20 cellular contexts compared by ENCODE assay signal in genomic region chr4:94235825-94236224, GRCh38. TPM values are rescaled to one million over a fixed set of nuclear protein-coding genes. Genes with fewer than 3 reads are reported as not detected.
DNase-seq lines count a peak whose midpoint lies in the region; ATAC-seq and TF ChIP-seq lines count a peak whose summit lies in the region.
"Had no signal": no experiment of that assay in that cellular context is flagged by ENCODE, and none has a peak within 500 bp of the region (broad histone marks: within the 10 kb centered on the region; RNA-seq: fewer than 3 reads in every experiment).

No MANE protein-coding gene starts in this region.

- H3K27ac ChIP-seq in left ventricle myocardium inferior (replicated peaks): peak overlapping the region; percentile 4
- no peak overlapping the region for H3K27ac ChIP-seq in heart right ventricle
- no peak overlapping the region for H3K27ac ChIP-seq in left lung
- no peak overlapping the region for H3K27ac ChIP-seq in Karpas-422 (ENCODE audit: low read length)
- H3K27ac ChIP-seq: 22Rv1, BLaER1, C4-2B had no signal

- H4K20me1 ChIP-seq in Karpas-422 (ENCODE audit: insufficient read depth, low read depth, low read length): no peaks in the 10 kb centered on the region

- peaks cover 51% of the 10 kb centered on the region for H3K79me2 ChIP-seq in Karpas-422 (ENCODE audit: low read length)

- ATAC-seq in heart right ventricle: no peak
- ATAC-seq in left lung: peak; percentile 66
- no peak for ATAC-seq in GM18867 (IDR thresholded peaks at IDR 0.05; ENCODE audit: unreplicated experiment)
- ATAC-seq: CD8-positive, alpha-beta T cell; HCT116 had no signal

- H2AFZ ChIP-seq in Karpas-422 (ENCODE audit: low read length): no peak overlapping the region

- H3K4me1 ChIP-seq in left ventricle myocardium inferior (peaks cover 15% of the 10 kb centered on the region), heart right ventricle (peaks cover 0 to 7% (median 0%) of the 10 kb centered on the region in 9 donors), left lung (no peaks in the 10 kb centered on the region), Karpas-422 (ENCODE audit: low read length) (no peaks in the 10 kb centered on the region)
- H3K4me1 ChIP-seq: BLaER1, Caco-2 had no signal

- DNase-seq in left ventricle myocardium inferior (no peak), heart right ventricle (no peak), HCEC 1CT (peak; percentile 4), amniotic epithelial cell (ENCODE audit: low read depth) (peak; percentile 52), left lung (no peak), Karpas-422 (no peak)
- DNase-seq in activated naive CD4-positive, alpha-beta T cell treated with anti-CD3 and anti-CD28 coated beads, Interleukin-2, amount 50 U/mL, for 16 hours: no peak
- DNase-seq: Caco-2; CD4-positive, CD25-positive, alpha-beta regulatory T cell; CD8-positive, alpha-beta T cell; DMS153; DMS79; EL; GF-D8; H7 had no signal

- H3K9me3 ChIP-seq in left ventricle myocardium inferior (replicated peaks) (no peaks in the 10 kb centered on the region), heart right ventricle (no peaks in the 10 kb centered on the region), left lung (no peaks in the 10 kb centered on the region), Karpas-422 (ENCODE audit: low read length) (no peaks in the 10 kb centered on the region)
- H3K9me3 ChIP-seq: BLaER1, Caco-2 had no signal

- H3K36me3 ChIP-seq in left ventricle myocardium inferior: peaks cover 40% of the 10 kb centered on the region
- peaks cover 0 to 97% (median 9%) of the 10 kb centered on the region in 9 donors for H3K36me3 ChIP-seq in heart right ventricle
- H3K36me3 ChIP-seq in left lung: peaks cover 0 to 39% of the 10 kb centered on the region in 2 donors
- peaks cover 41% of the 10 kb centered on the region for H3K36me3 ChIP-seq in Karpas-422 (ENCODE audit: insufficient read depth, low read length)

- intact Hi-C loops in left ventricle myocardium inferior (cut with micrococcal nuclease): no loop called here
- intact Hi-C loops in heart right ventricle (cut with DNase I): no loop called here
- intact Hi-C loops in left lung (cut with DNase I): no loop called here

- no peaks in the 10 kb centered on the region for H3K27me3 ChIP-seq in left ventricle myocardium inferior (ENCODE audit: low read depth)
- no peaks in the 10 kb centered on the region for H3K27me3 ChIP-seq in heart right ventricle
- H3K27me3 ChIP-seq in left lung: no peaks in the 10 kb centered on the region
- no peaks in the 10 kb centered on the region for H3K27me3 ChIP-seq in Karpas-422 (ENCODE audit: low read length)
- H3K27me3 ChIP-seq: BLaER1 had no signal

- no peak overlapping the region for H3K4me3 ChIP-seq in left ventricle myocardium inferior
- no peak overlapping the region for H3K4me3 ChIP-seq in heart right ventricle
- H3K4me3 ChIP-seq in left lung: no peak overlapping the region
- H3K4me3 ChIP-seq in Karpas-422 (ENCODE audit: low read length): no peak overlapping the region
- H3K4me3 ChIP-seq: BLaER1 had no signal

- H3K9me2 ChIP-seq in Karpas-422 (replicated peaks; ENCODE audit: insufficient read depth, low read length): no peaks in the 10 kb centered on the region

- no peak overlapping the region for H3K4me2 ChIP-seq in Karpas-422 (ENCODE audit: low read depth, low read length, poor library complexity, severe bottlenecking)
- H3K4me2 ChIP-seq: BLaER1 had no signal

- no peak overlapping the region for H3K9ac ChIP-seq in Karpas-422 (ENCODE audit: low read length)
- H3K9ac ChIP-seq: BLaER1 had no signal

- TF ChIP-seq CTCF in left ventricle myocardium inferior (IDR thresholded peaks at IDR 0.05; ENCODE audit: borderline replicate concordance): no peak
- TF ChIP-seq CTCF in heart right ventricle (IDR thresholded peaks at IDR 0.05): no peak
- TF ChIP-seq CTCF in left lung (IDR thresholded peaks at IDR 0.05): no peak

RNA-seq across cellular contexts. Expression of gene SMARCAD1, which starts 28.2 kb away (rescaled TPM):
- total RNA-seq in left ventricle myocardium inferior (9.5 TPM), heart right ventricle (10 to 100 TPM in 8 of 10 donors, 1 to 10 TPM in 2; 8.5 to 15.1 (median 11.1) TPM), left lung (10 to 100 TPM; 20.9 to 24.4 TPM)
- 1 to 10 TPM; 4.5 to 9.4 TPM for polyA plus RNA-seq in heart right ventricle
- total RNA-seq in Karpas-422 (2014; rRNA removed; shearing (Covaris generic); ENCODE audit: low replicate concordance): 44.6 and 76.7 TPM in 2 replicates

Comparison
In these comparisons a context has a peak if more than half of its experiments do, and no peak if none do; other contexts are left out.
1. DNase-seq: peak in HCEC 1CT (single experiment) and amniotic epithelial cell (single experiment); none in left ventricle myocardium inferior (single experiment), heart right ventricle (0 of 2), left lung (0 of 2), Karpas-422 (single experiment) and activated naive CD4-positive, alpha-beta T cell treated with anti-CD3 and anti-CD28 coated beads, Interleukin-2, amount 50 U/mL, for 16 hours (single experiment).